ENCODE assay signal across 26 cellular contexts in genomic region chr3:89116486-89116885, GRCh38. TPM values are rescaled to one million over a fixed set of nuclear protein-coding genes. Genes with fewer than 3 reads are reported as not detected.
"Had no signal": no experiment of that assay in that cellular context is flagged by ENCODE, and none has a peak within 500 bp of the region (broad histone marks: within the 10 kb centered on the region; RNA-seq: fewer than 3 reads in every experiment).

No MANE protein-coding gene starts in this region.

- H3K4me3 Mint-ChIP-seq: activated B cell treated with CpG ODN at 0.5 μM for 24 hours; activated CD4-positive, alpha-beta T cell treated with anti-CD3 and anti-CD28 coated beads for 36 hours; activated naive CD4-positive, alpha-beta T cell treated with anti-CD3 and anti-CD28 coated beads, Interleukin-2, amount 10 ng/mL, durations not matched to agents 7 days and 5 days; activated T-cell treated with anti-CD3 and anti-CD28 coated beads, Interleukin-2, amount 50 U/mL, for 24 hours; central memory CD8-positive, alpha-beta T cell; effector memory CD8-positive, alpha-beta T cell; naive thymus-derived CD4-positive, alpha-beta T cell; stimulated activated memory B cell treated with anti-CD40 and anti-IgM and Interleukin-4, amounts not matched to agents 10 μg/mL and 1 μg/mL and 100 μg/mL, for 72 hours had no signal

- H3K4me1 ChIP-seq: colonic mucosa, uterus had no signal

- H3K27me3 Mint-ChIP-seq: central memory CD8-positive, alpha-beta T cell; effector memory CD8-positive, alpha-beta T cell had no signal

- H3K27ac Mint-ChIP-seq: activated B cell treated with CpG ODN at 0.5 μM for 24 hours; activated CD4-positive, alpha-beta T cell treated with anti-CD3 and anti-CD28 coated beads for 36 hours; activated naive CD4-positive, alpha-beta T cell treated with anti-CD3 and anti-CD28 coated beads, Interleukin-2, amount 10 ng/mL, durations not matched to agents 7 days and 5 days; activated T-cell treated with anti-CD3 and anti-CD28 coated beads, Interleukin-2, amount 50 U/mL, for 24 hours; effector memory CD8-positive, alpha-beta T cell; naive thymus-derived CD4-positive, alpha-beta T cell; stimulated activated memory B cell treated with anti-CD40 and anti-IgM and Interleukin-4, amounts not matched to agents 10 μg/mL and 1 μg/mL and 100 μg/mL, for 72 hours had no signal

- H3K9me3 Mint-ChIP-seq: activated B cell treated with CpG ODN at 0.5 μM for 24 hours; activated naive CD4-positive, alpha-beta T cell treated with anti-CD3 and anti-CD28 coated beads, Interleukin-2, amount 10 ng/mL, durations not matched to agents 7 days and 5 days; central memory CD8-positive, alpha-beta T cell; neural crest cell; stimulated activated memory B cell treated with anti-CD40 and anti-IgM and Interleukin-4, amounts not matched to agents 10 μg/mL and 1 μg/mL and 100 μg/mL, for 72 hours had no signal

- H3K4me1 Mint-ChIP-seq: central memory CD8-positive, alpha-beta T cell had no signal

- H3K27ac ChIP-seq: colonic mucosa, stomach, uterus had no signal

- DNase-seq: activated B cell treated with CpG ODN at 0.5 μM for 24 hours; activated CD4-positive, alpha-beta T cell treated with anti-CD3 and anti-CD28 coated beads for 36 hours; activated CD4-positive, alpha-beta T cell treated with anti-CD3 and anti-CD28 coated beads, Interleukin-2, amount 50 U/mL, for 4 hours; activated CD8-positive, alpha-beta memory T cell treated with anti-CD3 and anti-CD28 coated beads for 24 hours; activated CD8-positive, alpha-beta memory T cell treated with anti-CD3 and anti-CD28 coated beads, Interleukin-2, amount 50 U/mL, for 4 hours; activated effector memory CD4-positive, alpha-beta T cell treated with Interleukin-2 at 50 U/mL for 16 hours; activated naive CD4-positive, alpha-beta T cell treated with anti-CD3 and anti-CD28 coated beads, Interleukin-2, amount 10 ng/mL, durations not matched to agents 7 days and 5 days; activated T-cell treated with anti-CD3 and anti-CD28 coated beads, Interleukin-2, amount 50 U/mL, for 24 hours; colonic mucosa; dorsolateral prefrontal cortex; effector memory CD8-positive, alpha-beta T cell; heart right ventricle; naive thymus-derived CD4-positive, alpha-beta T cell; occipital lobe; small intestine; stimulated activated CD4-positive, alpha-beta T cell treated with anti-CD3 and anti-CD28 coated beads, Interleukin-15, amount 100 ng/mL, for 24 hours; stomach; T-helper 9 cell; trophoblast cell; uterus had no signal

- H3K36me3 Mint-ChIP-seq: activated naive CD4-positive, alpha-beta T cell treated with anti-CD3 and anti-CD28 coated beads, Interleukin-2, amount 10 ng/mL, durations not matched to agents 7 days and 5 days; naive thymus-derived CD4-positive, alpha-beta T cell; stimulated activated memory B cell treated with anti-CD40 and anti-IgM and Interleukin-4, amounts not matched to agents 10 μg/mL and 1 μg/mL and 100 μg/mL, for 72 hours had no signal

- H3K9me3 ChIP-seq: colonic mucosa, heart right ventricle, stomach, uterus had no signal

- H3K4me3 ChIP-seq: colonic mucosa, dorsolateral prefrontal cortex, heart right ventricle, stomach, uterus had no signal

- H3K36me3 ChIP-seq: colonic mucosa, heart right ventricle, stomach, uterus had no signal

- H3K27me3 ChIP-seq: colonic mucosa had no signal

RNA-seq across cellular contexts. Expression of gene EPHA3, which starts 9.1 kb away (rescaled TPM):
- total RNA-seq: activated B cell treated with CpG ODN at 0.5 μM for 24 hours; endothelial cell of umbilical vein; lung microvascular endothelial cell; naive thymus-derived CD4-positive, alpha-beta T cell; T-helper 1 cell treated with Interleukin-12 subunit alpha and Interleukin-12 subunit beta and Interleukin-4 antibody, amounts not matched to agents 30 ng/mL and 1 ng/mL, for 36 hours had no signal
